In genomic region chr1:218304281-218305039, GRCh38 we compare ENCODE assay signal across 9 cellular contexts. TPM values are rescaled to one million over a fixed set of nuclear protein-coding genes. Genes with fewer than 3 reads are reported as not detected.
A peak's percentile ranks its signal among the peaks of the same experiment; 100 is the strongest.
DNase-seq lines count a peak whose midpoint lies in the region; ATAC-seq lines count a peak whose summit lies in the region.
"Had no signal": no experiment of that assay in that cellular context is flagged by ENCODE, and none has a peak within 500 bp of the region (broad histone marks: within the 10 kb centered on the region; RNA-seq: fewer than 3 reads in every experiment).

No MANE protein-coding gene starts in this region.

- ATAC-seq in GM18511 (IDR thresholded peaks at IDR 0.05; ENCODE audit: unreplicated experiment) (peak; percentile 85), HG03342 (IDR thresholded peaks at IDR 0.05; ENCODE audit: unreplicated experiment) (peak; percentile 89), left ventricle myocardium superior (peak; percentile 97), GM21515 (IDR thresholded peaks at IDR 0.05; ENCODE audit: unreplicated experiment) (no peak), HG03439 (IDR thresholded peaks at IDR 0.05; ENCODE audit: unreplicated experiment) (no peak)
- ATAC-seq: Panc1 had no signal

- intact Hi-C loops in left ventricle myocardium superior (cut with micrococcal nuclease), result no loop called here

- DNase-seq in OCI-M1 (lab: John Stamatoyannopoulos, UW) (peak; percentile 99), left ventricle myocardium superior (peak; percentile 88), NCI-H146 (lab: John Stamatoyannopoulos, UW) (no peak)
- no peak for DNase-seq in NK-92 treated with Interleukin-12 subunit alpha and Interleukin-12 subunit beta, amount 100 ng/mL, for 24 hours (lab: John Stamatoyannopoulos, UW)

RNA-seq across cellular contexts. Expression of gene RRP15, which starts 19.4 kb away (rescaled TPM):
- 22.6 TPM for total RNA-seq in left ventricle myocardium superior

RNA-seq across cellular contexts. Expression of gene TGFB2, which starts 40.7 kb away (rescaled TPM):
- 2.0 TPM for total RNA-seq in left ventricle myocardium superior

Comparison
In these comparisons a context has a peak if more than half of its experiments do, and no peak if none do; other contexts are left out.
1. ATAC-seq: peak in GM18511 (single experiment), HG03342 (single experiment) and left ventricle myocardium superior (single experiment); none in GM21515 (single experiment) and HG03439 (single experiment).
2. DNase-seq: peak in OCI-M1 (single experiment) and left ventricle myocardium superior (single experiment); none in NK-92 treated with Interleukin-12 subunit alpha and Interleukin-12 subunit beta, amount 100 ng/mL, for 24 hours (single experiment) and NCI-H146 (single experiment).